8 cellular contexts compared by ENCODE assay signal in genomic region chr7:43646603-43647313, GRCh38.
DNase-seq lines count a peak whose midpoint lies in the region; ATAC-seq, FAIRE-seq and TF ChIP-seq lines count a peak whose summit lies in the region.

No MANE protein-coding gene starts in this region.

- TF ChIP-seq EP300 in GM12878 (IDR thresholded peaks at IDR 0.05; ENCODE audit: borderline replicate concordance in 1 of 2, control insufficient read depth in 1 of 2, low read depth in 2 of 2, low read length in 2 of 2) (0 out of 4 replicates have a peak, but pooled peaks of 1 of the 2 experiments have one; percentile 27), upper lobe of left lung (IDR thresholded peaks at IDR 0.05) (no peak)

- TF ChIP-seq POLR2A in GM12878 (IDR thresholded peaks at IDR 0.05; ENCODE audit: low read depth, low read length), result no peak
- TF ChIP-seq POLR2A in right lobe of liver (IDR thresholded peaks at IDR 0.05), result no peak
- TF ChIP-seq POLR2A in upper lobe of left lung (IDR thresholded peaks at IDR 0.05), result no peak

- no peaks in the 10 kb centered on the region for H3K9me3 ChIP-seq in GM12878 (replicated peaks; ENCODE audit: control insufficient read depth, insufficient read depth, low read length)
- no peaks in the 10 kb centered on the region for H3K9me3 ChIP-seq in right lobe of liver
- no peaks in the 10 kb centered on the region for H3K9me3 ChIP-seq in upper lobe of left lung

- POLR2A ChIA-PET in GM12878 (lab: Charles Lee), result interaction anchor here (1.3 to 10.0 kb wide), 4 partner anchors 9 to 64 kb away, joined by 6 to 138 read pairs (median 34); partner anchors contain the start of gene STK17A

- H3K36me3 ChIP-seq in GM12878 (ENCODE audit: control insufficient read depth in 2 of 2, insufficient read depth in 2 of 2, low read length in 1 of 2) (peaks cover 19 to 24% of the 10 kb centered on the region in 2 experiments), right lobe of liver (peaks cover 0 to 6% (median 0%) of the 10 kb centered on the region in 4 donors), upper lobe of left lung (peaks cover 0 to 19% (median 7%) of the 10 kb centered on the region in 4 donors)

- H3K4me3 ChIP-seq in GM12878 (peak overlapping the region; percentile 58; the same call in 1 of the 2 replicates), right lobe of liver (no peak overlapping the region), upper lobe of left lung (peak overlapping the region in 2 of 4 donors; percentile 7 to 16)

- H3K4me1 ChIP-seq in GM12878 (ENCODE audit: control insufficient read depth, insufficient read depth, low read length) (peaks cover 59% of the 10 kb centered on the region), right lobe of liver (peaks cover 0 to 19% (median 7%) of the 10 kb centered on the region in 4 donors), upper lobe of left lung (peaks cover 47 to 60% (median 56%) of the 10 kb centered on the region in 4 donors)

- SMC1A ChIA-PET in GM12878 (lab: Charles Lee; ENCODE audit: uncharacterized antibody, unreplicated experiment), result interaction anchor here (0.9 to 13.8 kb wide), 10 partner anchors 16 to 76 kb away, joined by 3 to 177 read pairs (median 5); partner anchors contain the start of gene STK17A

- FAIRE-seq in GM12878 (lab: Jason Lieb, UNC), result no peak

- TSS peak; percentile 44 for BruUV-seq in GM12878 (replicated peaks; lab: Mats Ljungman, UMichigan)

- no peak for TF ChIP-seq RAD21 in GM12878 (IDR thresholded peaks at IDR 0.05; ENCODE audit: insufficient read depth, low read depth, low read length)

- intact Hi-C loops in Right ventricle myocardium inferior (cut with DNase I), result no loop called here
- intact Hi-C loops in cardiac septum (cut with DNase I), result no loop called here
- intact Hi-C loops in GM12878 (cut with micrococcal nuclease; ENCODE audit: unreplicated experiment), result no loop called here
- intact Hi-C loops in right lobe of liver (cut with DNase I), result no loop called here

- H3K4me2 ChIP-seq in GM12878 (ENCODE audit: control insufficient read depth, insufficient read depth), result peak overlapping the region; percentile 98

- CTCF ChIA-PET in GM12878 (lab: Yijun Ruan, JAX), result interaction anchor here (1.1 to 10.7 kb wide), 7 partner anchors 12 to 74 kb away, joined by 3 to 183 read pairs (median 6); partner anchors contain the start of gene STK17A

- H3K27ac ChIP-seq in GM12878 (ENCODE audit: control insufficient read depth, insufficient read depth) (peak overlapping the region; percentile 99), right lobe of liver (peak overlapping the region; percentile 47 to 76 (median 67)), upper lobe of left lung (peak overlapping the region; percentile 87 to 94 (median 90))

- H4K20me1 ChIP-seq in GM12878 (ENCODE audit: control insufficient read depth, insufficient read depth), result no peaks in the 10 kb centered on the region

- peaks cover 45% of the 10 kb centered on the region for H3K79me2 ChIP-seq in GM12878 (ENCODE audit: control insufficient read depth, insufficient read depth, low read length)

- in situ Hi-C loops in GM12878 (cut with MboI), result no loop called here

- DNase-seq in Right ventricle myocardium inferior (ENCODE audit: missing footprints), result no peak
- DNase-seq in cardiac septum (ENCODE audit: low spot score), result no peak
- no peak for DNase-seq in GM12878 (ENCODE audit: low read depth, low spot score)
- DNase-seq in right lobe of liver, result no peak
- no peak for DNase-seq in upper lobe of left lung
- DNase-seq in ureter (ENCODE audit: low spot score), result no peak
- DNase-seq in AG08396 (ENCODE audit: low spot score), result no peak

- no peaks in the 10 kb centered on the region for H3K27me3 ChIP-seq in GM12878 (replicated peaks in 1 of 2; ENCODE audit: control insufficient read depth in 2 of 2, insufficient read depth in 2 of 2, low read length in 1 of 2)
- H3K27me3 ChIP-seq in right lobe of liver, result no peaks in the 10 kb centered on the region
- no peaks in the 10 kb centered on the region for H3K27me3 ChIP-seq in upper lobe of left lung

- peak overlapping the region; percentile 74; the same call in 1 of the 2 replicates for H3K9ac ChIP-seq in GM12878 (ENCODE audit: control insufficient read depth, insufficient read depth, low read length)

- TF ChIP-seq CTCF in GM12878 (IDR thresholded peaks at IDR 0.05 in 2 of 3, conservative IDR thresholded peaks at IDR 0.05 in 1 of 3; ENCODE audit: control insufficient read depth in 2 of 3, extremely low read depth in 1 of 3, insufficient read depth in 1 of 3, low read depth in 3 of 3, low read length in 3 of 3) (no peak), right lobe of liver (IDR thresholded peaks at IDR 0.05) (no peak), upper lobe of left lung (IDR thresholded peaks at IDR 0.05) (no peak)

- RAD21 ChIA-PET in GM12878 (lab: Charles Lee; ENCODE audit: unreplicated experiment), result interaction anchor here (0.6 to 10.8 kb wide), 9 partner anchors 18 to 117 kb away, joined by 3 to 280 read pairs (median 7); partner anchors contain the start of genes COA1 and STK17A

- no peak overlapping the region for H2AFZ ChIP-seq in GM12878 (ENCODE audit: control insufficient read depth, low read depth, low read length)

- WGBS in GM12878 (ENCODE audit: insufficient coverage, insufficient replicate concordance, low lambda C conversion rate, missing lambda C conversion rate), result 12% methylated on average over 8 of the region's 8 CpGs
- 56% methylated on average over 8 of the region's 8 CpGs for WGBS in right lobe of liver (ENCODE audit: insufficient coverage, low coverage, low lambda C conversion rate, missing lambda C conversion rate)
- 51 to 54% methylated on average over 8 of the region's 8 CpGs for WGBS in upper lobe of left lung, 2 donors

- ATAC-seq in Right ventricle myocardium inferior, result peak; percentile 32
- no peak for ATAC-seq in GM12878
- ATAC-seq in right lobe of liver, result no peak
- ATAC-seq in upper lobe of left lung (ENCODE audit: low FRiP score in 2 of 2), result no peak
- ATAC-seq in GM19452 (IDR thresholded peaks at IDR 0.05; ENCODE audit: unreplicated experiment), result no peak

TF ChIP-seq in GM12878, 131 proteins besides CTCF, POLR2A, EP300 and RAD21 (continues in another document):
- TF ChIP-seq RUNX3 (IDR thresholded peaks at IDR 0.05; ENCODE audit: low read length) (peak; percentile 61), ZNF24 (IDR thresholded peaks at IDR 0.05) (no peak), MTA3 (IDR thresholded peaks at IDR 0.05; ENCODE audit: borderline replicate concordance, low read length) (no peak), NFIC (IDR thresholded peaks at IDR 0.05; ENCODE audit: low read depth, low read length) (0 out of 2 replicates have a peak, but pooled peaks have one; percentile 23), GATAD2B (conservative IDR thresholded peaks at IDR 0.05; ENCODE audit: low read depth) (peak; percentile 29; the same call in 1 of the 2 replicates), KDM1A (IDR thresholded peaks at IDR 0.05; ENCODE audit: borderline replicate concordance) (no peak), BMI1 (IDR thresholded peaks at IDR 0.05; ENCODE audit: borderline replicate concordance) (no peak), BCL3 (IDR thresholded peaks at IDR 0.05; ENCODE audit: borderline replicate concordance, insufficient read depth, low read depth, low read length, poor library complexity, severe bottlenecking) (no peak), PML (IDR thresholded peaks at IDR 0.05; ENCODE audit: low read length) (0 out of 2 replicates have a peak, but pooled peaks have one; percentile 52), TCF12 (IDR thresholded peaks at IDR 0.05; ENCODE audit: low read depth, low read length) (peak; percentile 54; the same call in 1 of the 2 replicates), ZNF207 (IDR thresholded peaks at IDR 0.05; ENCODE audit: borderline replicate concordance) (no peak), CHD1 (IDR thresholded peaks at IDR 0.05; ENCODE audit: low read depth, low read length) (no peak), DPF2 (IDR thresholded peaks at IDR 0.05) (0 out of 2 replicates have a peak, but pooled peaks have one; percentile 46)
- TF ChIP-seq, protein P1, sequence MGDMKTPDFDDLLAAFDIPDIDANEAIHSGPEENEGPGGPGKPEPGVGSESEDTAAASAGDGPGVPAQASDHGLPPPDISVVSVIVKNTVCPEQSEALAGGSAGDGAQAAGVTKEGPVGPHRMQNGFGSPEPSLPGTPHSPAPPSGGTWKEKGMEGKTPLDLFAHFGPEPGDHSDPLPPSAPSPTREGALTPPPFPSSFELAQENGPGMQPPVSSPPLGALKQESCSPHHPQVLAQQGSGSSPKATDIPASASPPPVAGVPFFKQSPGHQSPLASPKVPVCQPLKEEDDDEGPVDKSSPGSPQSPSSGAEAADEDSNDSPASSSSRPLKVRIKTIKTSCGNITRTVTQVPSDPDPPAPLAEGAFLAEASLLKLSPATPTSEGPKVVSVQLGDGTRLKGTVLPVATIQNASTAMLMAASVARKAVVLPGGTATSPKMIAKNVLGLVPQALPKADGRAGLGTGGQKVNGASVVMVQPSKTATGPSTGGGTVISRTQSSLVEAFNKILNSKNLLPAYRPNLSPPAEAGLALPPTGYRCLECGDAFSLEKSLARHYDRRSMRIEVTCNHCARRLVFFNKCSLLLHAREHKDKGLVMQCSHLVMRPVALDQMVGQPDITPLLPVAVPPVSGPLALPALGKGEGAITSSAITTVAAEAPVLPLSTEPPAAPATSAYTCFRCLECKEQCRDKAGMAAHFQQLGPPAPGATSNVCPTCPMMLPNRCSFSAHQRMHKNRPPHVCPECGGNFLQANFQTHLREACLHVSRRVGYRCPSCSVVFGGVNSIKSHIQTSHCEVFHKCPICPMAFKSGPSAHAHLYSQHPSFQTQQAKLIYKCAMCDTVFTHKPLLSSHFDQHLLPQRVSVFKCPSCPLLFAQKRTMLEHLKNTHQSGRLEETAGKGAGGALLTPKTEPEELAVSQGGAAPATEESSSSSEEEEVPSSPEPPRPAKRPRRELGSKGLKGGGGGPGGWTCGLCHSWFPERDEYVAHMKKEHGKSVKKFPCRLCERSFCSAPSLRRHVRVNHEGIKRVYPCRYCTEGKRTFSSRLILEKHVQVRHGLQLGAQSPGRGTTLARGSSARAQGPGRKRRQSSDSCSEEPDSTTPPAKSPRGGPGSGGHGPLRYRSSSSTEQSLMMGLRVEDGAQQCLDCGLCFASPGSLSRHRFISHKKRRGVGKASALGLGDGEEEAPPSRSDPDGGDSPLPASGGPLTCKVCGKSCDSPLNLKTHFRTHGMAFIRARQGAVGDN (IDR thresholded peaks at IDR 0.05), result peak; percentile 53; the same call in 1 of the 2 replicates
